In the genomic region with DNA sequence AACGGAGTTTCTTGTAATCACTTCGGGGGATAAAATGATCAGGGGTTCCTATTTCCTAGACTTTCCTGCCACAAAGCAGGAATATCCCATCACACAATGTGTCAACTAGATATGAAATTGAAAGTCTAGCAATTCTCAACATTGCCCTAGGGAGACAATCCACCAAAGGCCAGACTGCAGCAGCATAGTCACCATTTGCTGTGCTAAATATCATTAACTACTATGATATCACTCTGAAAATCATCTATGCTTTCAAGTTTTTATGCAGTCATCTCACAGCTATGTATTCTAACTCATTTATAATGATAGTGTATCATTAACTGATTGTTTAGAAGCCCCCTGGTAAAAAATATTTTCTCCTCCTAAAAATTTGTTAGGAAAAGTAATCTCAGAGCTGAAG, we compare ENCODE assay signal across 33 cellular contexts.
"Had no signal": no experiment of that assay in that cellular context is flagged by ENCODE, and none has a peak within 500 bp of the region (broad histone marks: within the 10 kb centered on the region; RNA-seq: fewer than 3 reads in every experiment).

No MANE protein-coding gene starts in this region.

- H3K27me3 ChIP-seq: body of pancreas, SJSA1 had no signal

- H3K27ac ChIP-seq: body of pancreas, SJSA1 had no signal

- DNase-seq: activated B cell treated with CpG ODN at 0.5 μM for 24 hours; activated CD4-positive, alpha-beta memory T cell treated with anti-CD3 and anti-CD28 coated beads, Interleukin-2, amount 10 ng/mL, durations not matched to agents 7 days and 5 days; activated CD4-positive, alpha-beta T cell treated with anti-CD3 and anti-CD28 coated beads for 4 hours; activated CD4-positive, alpha-beta T cell treated with anti-CD3 and anti-CD28 coated beads, Interleukin-2, amount 50 U/mL, for 1 hour; activated CD4-positive, CD25-positive, alpha-beta regulatory T cell treated with anti-CD3 and anti-CD28 coated beads, Interleukin-2, amount 50 U/mL, for 72 hours; activated CD8-positive, alpha-beta memory T cell treated with anti-CD3 and anti-CD28 coated beads for 24 hours; activated CD8-positive, alpha-beta memory T cell treated with anti-CD3 and anti-CD28 coated beads, Interleukin-2, amount 10 ng/mL, durations not matched to agents 7 days and 5 days; activated CD8-positive, alpha-beta memory T cell treated with anti-CD3 and anti-CD28 coated beads, Interleukin-2, amount 50 U/mL, for 48 hours; activated effector memory CD4-positive, alpha-beta T cell treated with anti-CD3 and anti-CD28 coated beads, Interleukin-2, amount 50 U/mL, for 16 hours; activated naive CD4-positive, alpha-beta T cell; activated naive CD4-positive, alpha-beta T cell treated with anti-CD3 and anti-CD28 coated beads, Interleukin-2, amount 50 U/mL, for 16 hours; activated naive CD8-positive, alpha-beta T cell treated with anti-CD3 and anti-CD28 coated beads for 36 hours; activated T-cell treated with anti-CD3 and anti-CD28 coated beads, Interleukin-2, amount 50 U/mL, for 48 hours; amniotic stem cell; aorta; body of pancreas; caudate nucleus; NCI-H1092 treated with DMSO at 0.1 percent for 48 hours; NCI-H1417; NCI-H146; NCI-H187; NCI-H2029 treated with DMSO at 0.1 percent for 48 hours; NCI-H2107; NCI-H2171; NCI-H510A; NCI-H526; NCI-H748 treated with DMSO at 0.1 percent for 48 hours; SHP77; SK-N-SH had no signal

- ATAC-seq: activated CD8-positive, alpha-beta memory T cell treated with anti-CD3 and anti-CD28 coated beads, Interleukin-2, amount 10 ng/mL, durations not matched to agents 7 days and 5 days; body of pancreas; K562 had no signal

- H3K4me3 ChIP-seq: body of pancreas, K562, SJSA1 had no signal

- H3K4me1 ChIP-seq: body of pancreas, SJSA1 had no signal

- H3K9ac ChIP-seq: SK-N-SH had no signal

- H3K36me3 ChIP-seq: SJSA1 had no signal

- FAIRE-seq: bronchial epithelial cell, K562, TTC549 had no signal

- H3K9me3 ChIP-seq: body of pancreas, SJSA1, SK-N-SH had no signal
